ENCODE assay signal across 16 cellular contexts in the genomic region with DNA sequence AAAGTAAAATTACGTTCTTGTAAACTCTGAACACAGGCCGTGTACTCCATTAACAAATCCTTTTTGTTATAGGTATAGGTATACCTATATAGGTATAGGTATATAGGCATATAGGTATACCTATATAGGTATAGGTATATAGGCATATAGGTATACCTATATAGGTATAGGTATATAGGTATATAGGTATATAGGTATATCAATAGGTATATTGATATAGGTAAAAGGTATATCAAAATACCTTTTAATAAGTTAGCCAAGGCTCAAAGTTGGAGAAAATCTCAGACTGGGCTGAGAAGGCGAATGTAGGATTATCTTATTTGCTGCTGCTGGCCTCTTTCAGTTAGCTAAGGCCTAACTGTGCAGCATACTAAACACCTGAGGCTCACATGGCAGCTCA. TPM values are rescaled to one million over a fixed set of nuclear protein-coding genes. Genes with fewer than 3 reads are reported as not detected.
A peak's percentile ranks its signal among the peaks of the same experiment; 100 is the strongest.
DNase-seq lines count a peak whose midpoint lies in the region; ATAC-seq, FAIRE-seq and TF ChIP-seq lines count a peak whose summit lies in the region.
"Had no signal": no experiment of that assay in that cellular context is flagged by ENCODE, and none has a peak within 500 bp of the region (broad histone marks: within the 10 kb centered on the region; RNA-seq: fewer than 3 reads in every experiment).

No MANE protein-coding gene starts in this region.

- H3K4me1 ChIP-seq in IMR-90 (ENCODE audit: control insufficient read depth, insufficient read depth, low read length): peaks cover 3% of the 10 kb centered on the region
- H3K4me1 ChIP-seq in GM12878 (ENCODE audit: control insufficient read depth, insufficient read depth, low read length): peaks cover 7% of the 10 kb centered on the region
- peaks cover 34% of the 10 kb centered on the region for H3K4me1 ChIP-seq in body of pancreas

- FAIRE-seq in GM19239 (lab: Jason Lieb, UNC): peak; percentile 91
- FAIRE-seq in GM12878 (lab: Jason Lieb, UNC): no peak
- FAIRE-seq: A204.1, H1 had no signal

- TF ChIP-seq RAD21 in IMR-90 (IDR thresholded peaks at IDR 0.05; ENCODE audit: low read length): no peak
- no peak for TF ChIP-seq RAD21 in GM12878 (IDR thresholded peaks at IDR 0.05; ENCODE audit: insufficient read depth, low read depth, low read length)

- no peak for ATAC-seq in IMR-90 (ENCODE audit: low read depth)
- no peak for ATAC-seq in GM12878
- ATAC-seq in body of pancreas: no peak

- no peak overlapping the region for H2AK5ac ChIP-seq in IMR-90 (ENCODE audit: low read depth, low read length)

- H2BK120ac ChIP-seq in IMR-90 (ENCODE audit: low read depth, low read length): no peak overlapping the region

- no peak overlapping the region for H3K4me2 ChIP-seq in IMR-90 (ENCODE audit: low read depth, low read length)
- H3K4me2 ChIP-seq in GM12878 (ENCODE audit: control insufficient read depth, insufficient read depth): no peak overlapping the region; the same call in 1 of the 2 replicates

- POLR2A ChIA-PET in IMR-90 (lab: Charles Lee; ENCODE audit: unreplicated experiment) (no interaction called here), GM12878 (lab: Charles Lee) (interaction anchor here (0.6 to 0.8 kb wide), 2 partner anchors 25 to 411 kb away, joined by 3 to 4 read pairs; no protein-coding TSS in a partner anchor)

- H2BK15ac ChIP-seq in IMR-90 (ENCODE audit: low read depth, low read length): no peak overlapping the region

- SMC1A ChIA-PET in GM12878 (lab: Charles Lee; ENCODE audit: uncharacterized antibody, unreplicated experiment): no interaction called here

- no peak overlapping the region for H3K18ac ChIP-seq in IMR-90 (ENCODE audit: low read depth, low read length)

- no peak overlapping the region for H2AFZ ChIP-seq in IMR-90 (replicated peaks; ENCODE audit: low read length, poor library complexity)
- H2AFZ ChIP-seq in GM12878 (ENCODE audit: control insufficient read depth, low read depth, low read length): no peak overlapping the region

- WGBS in IMR-90 (ENCODE audit: extremely low coverage in 2 of 2, insufficient read length in 1 of 2), 2 experiments: no CpG with 5 or more reads among the region's 3 CpGs
- WGBS in GM12878 (ENCODE audit: insufficient coverage, insufficient replicate concordance, low lambda C conversion rate, missing lambda C conversion rate): 82% methylated on average over 3 of the region's 3 CpGs
- WGBS in body of pancreas, 2 donors: 38 to 40% methylated on average over 3 of the region's 3 CpGs

- TF ChIP-seq EP300 in GM12878 (IDR thresholded peaks at IDR 0.05; ENCODE audit: borderline replicate concordance in 1 of 2, control insufficient read depth in 1 of 2, low read depth in 2 of 2, low read length in 2 of 2): no peak

- no peak overlapping the region for H2AK9ac ChIP-seq in IMR-90 (replicated peaks; ENCODE audit: low read depth, low read length, poor library complexity)

- peaks cover 13% of the 10 kb centered on the region for H3K9me1 ChIP-seq in IMR-90 (ENCODE audit: insufficient read depth, low read length)

- H3K36me3 ChIP-seq in IMR-90 (ENCODE audit: control insufficient read depth, insufficient read depth, low read length): peaks cover 2% of the 10 kb centered on the region; the same call in 1 of the 2 replicates
- no peaks in the 10 kb centered on the region for H3K36me3 ChIP-seq in GM12878 (ENCODE audit: control insufficient read depth in 2 of 2, insufficient read depth in 2 of 2, low read length in 1 of 2)
- no peaks in the 10 kb centered on the region for H3K36me3 ChIP-seq in body of pancreas (replicated peaks in 1 of 2; ENCODE audit: insufficient read depth in 1 of 2, low read depth in 2 of 2)

- no peak overlapping the region for H3K4me3 ChIP-seq in IMR-90 (ENCODE audit: insufficient read depth, low read depth, low read length)
- H3K4me3 ChIP-seq in GM12878: peak overlapping the region; percentile 25; the same call in 1 of the 2 replicates
- no peak overlapping the region for H3K4me3 ChIP-seq in body of pancreas

- H4K20me1 ChIP-seq in IMR-90 (ENCODE audit: insufficient read depth, low read length): peaks cover 30% of the 10 kb centered on the region; the same call in 1 of the 2 replicates
- no peaks in the 10 kb centered on the region for H4K20me1 ChIP-seq in GM12878 (ENCODE audit: control insufficient read depth, insufficient read depth)

- H2BK5ac ChIP-seq in IMR-90 (ENCODE audit: low read depth, low read length, poor library complexity, severe bottlenecking): no peak overlapping the region

- no peak overlapping the region for H4K5ac ChIP-seq in IMR-90 (ENCODE audit: low read depth, low read length)

- H3K9me3 ChIP-seq in IMR-90 (ENCODE audit: control insufficient read depth, insufficient read depth, low read length): no peaks in the 10 kb centered on the region
- no peaks in the 10 kb centered on the region; the same call in 1 of the 3 replicates for H3K9me3 ChIP-seq in GM12878 (replicated peaks; ENCODE audit: control insufficient read depth, insufficient read depth, low read length)
- no peaks in the 10 kb centered on the region for H3K9me3 ChIP-seq in body of pancreas

- no peak overlapping the region for H4K8ac ChIP-seq in IMR-90 (ENCODE audit: low read depth in 2 of 2, low read length in 2 of 2)

- DNase-seq in GM19239 (ENCODE audit: insufficient read length, low spot score) (no peak), IMR-90 (no peak), GM12878 (ENCODE audit: low read depth, low spot score) (no peak), body of pancreas (no peak), activated gamma-delta T cell treated with Interleukin-2 at 50 U/mL for 16 hours (no peak), NCI-H526 (lab: John Stamatoyannopoulos, UW) (no peak)
- DNase-seq: ACHN; AML-193; CD4-positive, alpha-beta T cell; DMS153; DMS79; GF-D8; H9 had no signal

- intact Hi-C loops in IMR-90 (cut with micrococcal nuclease) (no loop called here), GM12878 (cut with micrococcal nuclease; ENCODE audit: unreplicated experiment) (no loop called here), body of pancreas (cut with DNase I) (no loop called here)

- H3K79me1 ChIP-seq in IMR-90 (ENCODE audit: low read depth in 1 of 2, low read length in 2 of 2): peaks cover 7 to 49% of the 10 kb centered on the region in 2 experiments; a peak in 3 of 4 replicates

- no TSS peak for BruUV-seq in IMR-90 (replicated peaks; lab: Mats Ljungman, UMichigan)
- BruUV-seq in GM12878 (replicated peaks; lab: Mats Ljungman, UMichigan): no TSS peak

- dilution Hi-C loops in IMR-90 (cut with HindIII; ENCODE audit: low sequenced_read_pairs, unreplicated experiment): no loop called here

- no peak overlapping the region for H3K27ac ChIP-seq in IMR-90 (ENCODE audit: insufficient read depth, low read length)
- H3K27ac ChIP-seq in GM12878 (ENCODE audit: control insufficient read depth, insufficient read depth): no peak overlapping the region
- peak overlapping the region in 1 of 4 donors; percentile 4 for H3K27ac ChIP-seq in body of pancreas
- H3K27ac ChIP-seq: C4-2B had no signal

- no peak overlapping the region for H2BK20ac ChIP-seq in IMR-90 (ENCODE audit: low read depth, low read length)

- 0 out of 2 replicates have a peak overlapping the region, but pooled peaks have one; percentile 7 for H3K23ac ChIP-seq in IMR-90 (ENCODE audit: low read depth, low read length)

- TF ChIP-seq POLR2A in IMR-90 (IDR thresholded peaks at IDR 0.05; ENCODE audit: low read depth, low read length): no peak
- no peak for TF ChIP-seq POLR2A in GM12878 (IDR thresholded peaks at IDR 0.05; ENCODE audit: low read depth, low read length)
- no peak for TF ChIP-seq POLR2A in body of pancreas (IDR thresholded peaks at IDR 0.05)

- no peak overlapping the region for H4K91ac ChIP-seq in IMR-90 (ENCODE audit: insufficient read depth, low read depth, low read length)

- H3K27me3 ChIP-seq in IMR-90 (ENCODE audit: control insufficient read depth, insufficient read depth, low read length): no peaks in the 10 kb centered on the region
- H3K27me3 ChIP-seq in GM12878 (replicated peaks in 1 of 2; ENCODE audit: control insufficient read depth in 2 of 2, insufficient read depth in 2 of 2, low read length in 1 of 2): no peaks in the 10 kb centered on the region
- H3K27me3 ChIP-seq in body of pancreas: no peaks in the 10 kb centered on the region

- in situ Hi-C loops in IMR-90 (cut with MboI; ENCODE audit: low sequenced_read_pairs) (no loop called here), GM12878 (cut with MboI) (no loop called here)

- no peak overlapping the region for H3K14ac ChIP-seq in IMR-90 (replicated peaks; ENCODE audit: low read depth, low read length)

- H3K9ac ChIP-seq in IMR-90 (ENCODE audit: low read depth, low read length) (no peak overlapping the region), GM12878 (ENCODE audit: control insufficient read depth, insufficient read depth, low read length) (no peak overlapping the region)

- no peak overlapping the region for H3K56ac ChIP-seq in IMR-90 (ENCODE audit: extremely low read depth, insufficient read depth, low read length)

- CTCF ChIA-PET in IMR-90 (lab: Yijun Ruan, JAX): interaction anchor here (0.5 kb wide), 1 partner anchor 481 kb away, joined by 4 read pairs; no protein-coding TSS in a partner anchor
- CTCF ChIA-PET in GM12878 (lab: Yijun Ruan, JAX): no interaction called here

- H3K79me2 ChIP-seq in GM12878 (ENCODE audit: control insufficient read depth, insufficient read depth, low read length): peaks cover 61% of the 10 kb centered on the region

- no peak overlapping the region for H3K4ac ChIP-seq in IMR-90 (ENCODE audit: low read depth, low read length)

- TF ChIP-seq CTCF in IMR-90 (conservative IDR thresholded peaks at IDR 0.05; ENCODE audit: low read depth, low read length): no peak
- no peak for TF ChIP-seq CTCF in GM12878 (IDR thresholded peaks at IDR 0.05 in 2 of 3, conservative IDR thresholded peaks at IDR 0.05 in 1 of 3; ENCODE audit: control insufficient read depth in 2 of 3, extremely low read depth in 1 of 3, insufficient read depth in 1 of 3, low read depth in 3 of 3, low read length in 3 of 3)
- no peak for TF ChIP-seq CTCF in body of pancreas (IDR thresholded peaks at IDR 0.05)

- RAD21 ChIA-PET in GM12878 (lab: Charles Lee; ENCODE audit: unreplicated experiment): no interaction called here

RNA-seq across cellular contexts. Expression of a gene that starts 3.4 kb away (rescaled TPM):
- total RNA-seq in IMR-90 (2012; rRNA removed) (74.0 and 143 TPM in 2 replicates), GM12878 (2014; rRNA removed) (65.7 and 84.8 TPM in 2 replicates), GM12878 (2014; rRNA removed; fragmentation: Illumina TruSeq; extraction: Trizol) (98.4 and 99.9 TPM in 2 replicates), GM12878 (2021) (57.5 and 62.4 TPM in 2 replicates), body of pancreas (10 to 100 TPM; 71.9 to 91.1 TPM)
- polyA plus RNA-seq in IMR-90 (2012; rRNA removed) (43.2 and 51.4 TPM in 2 replicates), GM12878 (2011; rRNA removed) (94.1 and 129 TPM in 2 replicates), GM12878 (2014; fragmentation: Illumina TruSeq; extraction: Trizol) (75.7 and 95.7 TPM in 2 replicates), GM12878 (2014; fragmentation: Nextera tagmentation; extraction: Ambion mirVana) (10 to 100 TPM; 72.5 to 89.2 TPM), GM12878 (2014; rRNA removed) (61.5 and 62.8 TPM in 2 replicates), GM12878 (2016; fragmentation: Nextera tagmentation; extraction: Ambion mirVana) (10 to 100 TPM; 96.1 to 97.6 TPM)
- 6.2 and 8.8 TPM in 2 replicates for polyA plus RNA-seq in IMR-90 (2012; cell fraction: cytosol; rRNA removed)
- polyA plus RNA-seq in IMR-90 (2012; cell fraction: nucleus; rRNA removed; ENCODE audit: low replicate concordance): 6.4 and 72.5 TPM in 2 replicates
- total RNA-seq in GM12878 (2013; cell fraction: nucleolus; rRNA removed): 313 and 317 TPM in 2 replicates
- polyA plus RNA-seq in GM12878 (2011; ENCODE audit: low read depth): 32.8 TPM
- polyA plus RNA-seq in GM12878 (2011; cell fraction: cytosol; rRNA removed): 22.7 and 27.8 TPM in 2 replicates
- polyA plus RNA-seq in GM12878 (2011; cell fraction: nucleus; rRNA removed): 43.0 and 49.1 TPM in 2 replicates
- 54.0 and 67.3 TPM in 2 replicates for polyA plus RNA-seq in GM12878 (2012)
- polyA minus RNA-seq in GM12878 (2011; rRNA and poly(A)+ RNA removed): 48.3 and 88.1 TPM in 2 replicates
- 16.4 and 19.9 TPM in 2 replicates for polyA minus RNA-seq in GM12878 (2011; cell fraction: cytosol; rRNA and poly(A)+ RNA removed)
- 85.0 and 117 TPM in 2 replicates for polyA minus RNA-seq in GM12878 (2011; cell fraction: nucleus; rRNA and poly(A)+ RNA removed)
